8 cellular contexts compared by ENCODE assay signal in the genomic region with DNA sequence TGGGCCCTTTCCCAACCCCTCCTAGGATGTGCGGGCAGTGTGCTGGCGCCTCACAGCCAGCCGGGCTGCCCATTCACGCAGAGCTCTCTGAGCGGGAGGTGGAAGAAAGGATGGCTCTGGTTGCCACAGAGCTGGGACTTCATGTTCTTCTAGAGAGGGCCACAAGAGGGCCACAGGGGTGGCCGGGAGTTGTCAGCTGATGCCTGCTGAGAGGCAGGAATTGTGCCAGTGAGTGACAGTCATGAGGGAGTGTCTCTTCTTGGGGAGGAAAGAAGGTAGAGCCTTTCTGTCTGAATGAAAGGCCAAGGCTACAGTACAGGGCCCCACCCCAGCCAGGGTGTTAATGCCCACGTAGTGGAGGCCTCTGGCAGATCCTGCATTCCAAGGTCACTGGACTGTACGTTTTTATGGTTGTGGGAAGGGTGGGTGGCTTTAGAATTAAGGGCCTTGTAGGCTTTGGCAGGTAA. TPM values are rescaled to one million over a fixed set of nuclear protein-coding genes. Genes with fewer than 3 reads are reported as not detected.
DNase-seq lines count a peak whose midpoint lies in the region; ATAC-seq and TF ChIP-seq lines count a peak whose summit lies in the region.

No MANE protein-coding gene starts in this region.

- H3K36me3 Mint-ChIP-seq in activated B cell treated with CpG ODN at 0.5 μM for 24 hours (ENCODE audit: low read depth) = peaks cover 11% of the 10 kb centered on the region
- H3K36me3 Mint-ChIP-seq in activated T-cell treated with anti-CD3 and anti-CD28 coated beads, Interleukin-2, amount 50 U/mL, for 24 hours (ENCODE audit: low read depth) = peaks cover 15% of the 10 kb centered on the region

- no peaks in the 10 kb centered on the region for H3K9me3 Mint-ChIP-seq in activated B cell treated with CpG ODN at 0.5 μM for 24 hours
- no peaks in the 10 kb centered on the region for H3K9me3 Mint-ChIP-seq in activated T-cell treated with anti-CD3 and anti-CD28 coated beads, Interleukin-2, amount 50 U/mL, for 24 hours

- POLR2A ChIA-PET in activated B cell treated with CpG ODN at 0.5 μM for 24 hours (lab: Charles Lee) = no interaction called here

- H3K27ac ChIP-seq in psoas muscle = peak overlapping the region; percentile 56

- no peak overlapping the region for H3K4me3 ChIP-seq in psoas muscle

- no peaks in the 10 kb centered on the region for H3K27me3 ChIP-seq in psoas muscle (ENCODE audit: insufficient read depth in 3 of 3, low read length in 2 of 3)

- no peak overlapping the region for H3K27ac Mint-ChIP-seq in activated B cell treated with CpG ODN at 0.5 μM for 24 hours
- no peak overlapping the region for H3K27ac Mint-ChIP-seq in activated T-cell treated with anti-CD3 and anti-CD28 coated beads, Interleukin-2, amount 50 U/mL, for 24 hours

- TF ChIP-seq CTCF in activated B cell treated with CpG ODN at 0.5 μM for 24 hours (IDR thresholded peaks at IDR 0.05) = no peak
- peak; percentile 58 for TF ChIP-seq CTCF in psoas muscle (IDR thresholded peaks at IDR 0.05)

- H3K36me3 ChIP-seq in psoas muscle (ENCODE audit: insufficient read depth in 1 of 2, low read depth in 1 of 2) = peaks cover 2 to 33% of the 10 kb centered on the region in 2 donors

- no peaks in the 10 kb centered on the region for H3K4me1 Mint-ChIP-seq in activated B cell treated with CpG ODN at 0.5 μM for 24 hours
- H3K4me1 Mint-ChIP-seq in activated T-cell treated with anti-CD3 and anti-CD28 coated beads, Interleukin-2, amount 50 U/mL, for 24 hours (ENCODE audit: low read depth) = no peaks in the 10 kb centered on the region

- H3K4me3 Mint-ChIP-seq in activated B cell treated with CpG ODN at 0.5 μM for 24 hours = no peak overlapping the region
- no peak overlapping the region for H3K4me3 Mint-ChIP-seq in activated T-cell treated with anti-CD3 and anti-CD28 coated beads, Interleukin-2, amount 50 U/mL, for 24 hours

- H3K4me1 ChIP-seq in psoas muscle = peaks cover 11% of the 10 kb centered on the region

- DNase-seq in AG20443 (ENCODE audit: low spot score) = peak; percentile 90
- peak; percentile 13 for DNase-seq in NCI-H2171 (lab: John Stamatoyannopoulos, UW)
- no peak for DNase-seq in activated B cell treated with CpG ODN at 0.5 μM for 24 hours
- peak; percentile 73 for DNase-seq in Right ventricle myocardium superior
- peak; percentile 76 to 91 for DNase-seq in psoas muscle
- DNase-seq in activated T-cell treated with anti-CD3 and anti-CD28 coated beads, Interleukin-2, amount 50 U/mL, for 24 hours = no peak

- ATAC-seq in GM21447 (IDR thresholded peaks at IDR 0.05; ENCODE audit: unreplicated experiment) (peak; percentile 66), activated B cell treated with CpG ODN at 0.5 μM for 24 hours (ENCODE audit: low read depth) (peak; percentile 31), Right ventricle myocardium superior (ENCODE audit: poor library complexity) (peak; percentile 83), psoas muscle (peak; percentile 92 to 97 (median 95)), HG02981 (IDR thresholded peaks at IDR 0.05; ENCODE audit: unreplicated experiment) (no peak)

- CTCF ChIA-PET in activated B cell treated with CpG ODN at 0.5 μM for 24 hours (lab: Charles Lee) = no interaction called here

- intact Hi-C loops in activated B cell treated with CpG ODN at 0.5 μM for 24 hours (cut with micrococcal nuclease) (no loop called here), Right ventricle myocardium superior (cut with DNase I) (no loop called here), psoas muscle (cut with DNase I) (no loop called here)

- H3K9me3 ChIP-seq in psoas muscle = no peaks in the 10 kb centered on the region

- WGBS in psoas muscle, 3 donors = 22 to 38% (median 26%) methylated on average over 8 of the region's 8 CpGs

- no peaks in the 10 kb centered on the region for H3K27me3 Mint-ChIP-seq in activated B cell treated with CpG ODN at 0.5 μM for 24 hours
- no peaks in the 10 kb centered on the region for H3K27me3 Mint-ChIP-seq in activated T-cell treated with anti-CD3 and anti-CD28 coated beads, Interleukin-2, amount 50 U/mL, for 24 hours

RNA-seq across cellular contexts. Expression of a gene that starts 8.3 kb away (rescaled TPM):
- total RNA-seq in activated B cell treated with CpG ODN at 0.5 μM for 24 hours (4.5 and 5.3 TPM in 2 replicates), Right ventricle myocardium superior (36.3 TPM), psoas muscle (10 to 100 TPM; 12.6 to 20.3 (median 13.9) TPM)
- 10 to 100 TPM; 12.9 to 26.8 (median 20.2) TPM for polyA plus RNA-seq in psoas muscle

RNA-seq across cellular contexts. Expression of a gene that starts 15.7 kb away (rescaled TPM):
- total RNA-seq in activated B cell treated with CpG ODN at 0.5 μM for 24 hours (3.4 and 3.5 TPM in 2 replicates), Right ventricle myocardium superior (1.9 TPM), psoas muscle (1 to 10 TPM in 3 of 4 donors, under 1 TPM in 1; 0.64 to 2.3 (median 1.4) TPM)
- 1 to 10 TPM; 1.2 to 2.8 (median 2.0) TPM for polyA plus RNA-seq in psoas muscle

RNA-seq across cellular contexts. Expression of a gene that starts 15.8 kb away (rescaled TPM):
- total RNA-seq in activated B cell treated with CpG ODN at 0.5 μM for 24 hours = 49.3 and 60.5 TPM in 2 replicates
- total RNA-seq in Right ventricle myocardium superior = 19.9 TPM
- 10 to 100 TPM; 21.2 to 33.2 (median 28.6) TPM for total RNA-seq in psoas muscle
- 100 to 1,000 TPM in 1 of 3 donors, 10 to 100 TPM in 2; 41.6 to 117 (median 62.8) TPM for polyA plus RNA-seq in psoas muscle

RNA-seq across cellular contexts. Expression of a gene that starts 31.3 kb away (rescaled TPM):
- total RNA-seq in activated B cell treated with CpG ODN at 0.5 μM for 24 hours = 292 and 319 TPM in 2 replicates
- total RNA-seq in Right ventricle myocardium superior = 254 TPM
- total RNA-seq in psoas muscle = 100 to 1,000 TPM; 448 to 726 (median 633) TPM
- polyA plus RNA-seq in psoas muscle = 100 to 1,000 TPM; 395 to 787 (median 628) TPM

RNA-seq across cellular contexts. Expression of a gene that starts 32.3 kb away (rescaled TPM):
- not detected in 2 replicates for total RNA-seq in activated B cell treated with CpG ODN at 0.5 μM for 24 hours
- total RNA-seq in Right ventricle myocardium superior = 0.11 TPM
- 1 to 10 TPM in 2 of 4 donors, under 1 TPM in 2; 0.79 to 3.0 (median 1.3) TPM for total RNA-seq in psoas muscle
- 1 to 10 TPM in 1 of 3 donors, under 1 TPM in 2; 0.49 to 1.2 (median 0.55) TPM for polyA plus RNA-seq in psoas muscle

Comparison
In these comparisons a context has a peak if more than half of its experiments do, and no peak if none do; other contexts are left out.
1. DNase-seq: peak in AG20443 (single experiment), NCI-H2171 (single experiment), Right ventricle myocardium superior (single experiment) and psoas muscle (2 of 2); none in activated B cell treated with CpG ODN at 0.5 μM for 24 hours (single experiment) and activated T-cell treated with anti-CD3 and anti-CD28 coated beads, Interleukin-2, amount 50 U/mL, for 24 hours (single experiment).